2 cellular contexts compared by ENCODE assay signal in the genomic region with DNA sequence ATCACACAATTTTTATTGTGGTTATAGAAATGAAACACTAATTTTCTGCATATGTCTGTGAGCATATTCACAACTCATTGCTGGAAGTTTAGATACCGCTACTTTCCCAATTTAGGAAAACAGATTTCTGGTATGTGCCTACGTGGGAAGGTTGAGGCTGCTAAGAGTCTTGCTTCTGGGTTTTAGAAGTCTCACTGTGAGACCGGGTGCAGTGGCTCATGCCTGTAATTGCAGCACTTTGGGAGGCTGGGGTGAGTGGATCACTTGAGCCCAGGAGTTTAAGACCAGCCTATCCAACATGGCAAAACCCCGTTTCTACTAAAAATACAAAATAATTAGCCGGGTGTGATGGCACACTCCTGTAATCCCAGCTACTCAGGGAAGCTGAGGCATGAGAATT.
TF ChIP-seq lines count a peak whose summit lies in the region.

No MANE protein-coding gene starts in this region.

TF ChIP-seq in HCT116, 20 proteins besides CTCF, POLR2A, EP300 and RAD21 (continued from another document):
- TF ChIP-seq ZNF274 (IDR thresholded peaks at IDR 0.05; ENCODE audit: low read depth, low read length) (no peak), EZH2 (IDR thresholded peaks at IDR 0.05) (no peak), EGR1 (IDR thresholded peaks at IDR 0.05; ENCODE audit: low read depth) (no peak), SRF (IDR thresholded peaks at IDR 0.05; ENCODE audit: low read depth) (no peak), JUND (IDR thresholded peaks at IDR 0.05) (no peak), SP1 (IDR thresholded peaks at IDR 0.05; ENCODE audit: low read depth) (no peak), SIN3A (IDR thresholded peaks at IDR 0.05; ENCODE audit: low read depth) (no peak), ZFX (IDR thresholded peaks at IDR 0.05) (no peak), EZH2phosphoT487 (IDR thresholded peaks at IDR 0.05; ENCODE audit: borderline replicate concordance) (no peak), CEBPB (IDR thresholded peaks at IDR 0.05; ENCODE audit: low read depth) (no peak), POLR2AphosphoS5 (IDR thresholded peaks at IDR 0.05; ENCODE audit: low read depth, low read length) (no peak), ELF1 (IDR thresholded peaks at IDR 0.05; ENCODE audit: borderline replicate concordance, low read depth) (no peak), CBX3 (IDR thresholded peaks at IDR 0.05; ENCODE audit: low read depth) (no peak)
- TF ChIP-seq, protein P1, sequence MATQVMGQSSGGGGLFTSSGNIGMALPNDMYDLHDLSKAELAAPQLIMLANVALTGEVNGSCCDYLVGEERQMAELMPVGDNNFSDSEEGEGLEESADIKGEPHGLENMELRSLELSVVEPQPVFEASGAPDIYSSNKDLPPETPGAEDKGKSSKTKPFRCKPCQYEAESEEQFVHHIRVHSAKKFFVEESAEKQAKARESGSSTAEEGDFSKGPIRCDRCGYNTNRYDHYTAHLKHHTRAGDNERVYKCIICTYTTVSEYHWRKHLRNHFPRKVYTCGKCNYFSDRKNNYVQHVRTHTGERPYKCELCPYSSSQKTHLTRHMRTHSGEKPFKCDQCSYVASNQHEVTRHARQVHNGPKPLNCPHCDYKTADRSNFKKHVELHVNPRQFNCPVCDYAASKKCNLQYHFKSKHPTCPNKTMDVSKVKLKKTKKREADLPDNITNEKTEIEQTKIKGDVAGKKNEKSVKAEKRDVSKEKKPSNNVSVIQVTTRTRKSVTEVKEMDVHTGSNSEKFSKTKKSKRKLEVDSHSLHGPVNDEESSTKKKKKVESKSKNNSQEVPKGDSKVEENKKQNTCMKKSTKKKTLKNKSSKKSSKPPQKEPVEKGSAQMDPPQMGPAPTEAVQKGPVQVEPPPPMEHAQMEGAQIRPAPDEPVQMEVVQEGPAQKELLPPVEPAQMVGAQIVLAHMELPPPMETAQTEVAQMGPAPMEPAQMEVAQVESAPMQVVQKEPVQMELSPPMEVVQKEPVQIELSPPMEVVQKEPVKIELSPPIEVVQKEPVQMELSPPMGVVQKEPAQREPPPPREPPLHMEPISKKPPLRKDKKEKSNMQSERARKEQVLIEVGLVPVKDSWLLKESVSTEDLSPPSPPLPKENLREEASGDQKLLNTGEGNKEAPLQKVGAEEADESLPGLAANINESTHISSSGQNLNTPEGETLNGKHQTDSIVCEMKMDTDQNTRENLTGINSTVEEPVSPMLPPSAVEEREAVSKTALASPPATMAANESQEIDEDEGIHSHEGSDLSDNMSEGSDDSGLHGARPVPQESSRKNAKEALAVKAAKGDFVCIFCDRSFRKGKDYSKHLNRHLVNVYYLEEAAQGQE (IDR thresholded peaks at IDR 0.05; ENCODE audit: low read depth), result no peak
- TF ChIP-seq, protein P2, sequence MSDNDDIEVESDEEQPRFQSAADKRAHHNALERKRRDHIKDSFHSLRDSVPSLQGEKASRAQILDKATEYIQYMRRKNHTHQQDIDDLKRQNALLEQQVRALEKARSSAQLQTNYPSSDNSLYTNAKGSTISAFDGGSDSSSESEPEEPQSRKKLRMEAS (IDR thresholded peaks at IDR 0.05), result no peak
- TF ChIP-seq, protein P3, sequence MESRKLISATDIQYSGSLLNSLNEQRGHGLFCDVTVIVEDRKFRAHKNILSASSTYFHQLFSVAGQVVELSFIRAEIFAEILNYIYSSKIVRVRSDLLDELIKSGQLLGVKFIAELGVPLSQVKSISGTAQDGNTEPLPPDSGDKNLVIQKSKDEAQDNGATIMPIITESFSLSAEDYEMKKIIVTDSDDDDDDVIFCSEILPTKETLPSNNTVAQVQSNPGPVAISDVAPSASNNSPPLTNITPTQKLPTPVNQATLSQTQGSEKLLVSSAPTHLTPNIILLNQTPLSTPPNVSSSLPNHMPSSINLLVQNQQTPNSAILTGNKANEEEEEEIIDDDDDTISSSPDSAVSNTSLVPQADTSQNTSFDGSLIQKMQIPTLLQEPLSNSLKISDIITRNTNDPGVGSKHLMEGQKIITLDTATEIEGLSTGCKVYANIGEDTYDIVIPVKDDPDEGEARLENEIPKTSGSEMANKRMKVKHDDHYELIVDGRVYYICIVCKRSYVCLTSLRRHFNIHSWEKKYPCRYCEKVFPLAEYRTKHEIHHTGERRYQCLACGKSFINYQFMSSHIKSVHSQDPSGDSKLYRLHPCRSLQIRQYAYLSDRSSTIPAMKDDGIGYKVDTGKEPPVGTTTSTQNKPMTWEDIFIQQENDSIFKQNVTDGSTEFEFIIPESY (IDR thresholded peaks at IDR 0.05; ENCODE audit: extremely low read depth, insufficient replicate concordance, low read length), result no peak

TF ChIP-seq in WTC11, 78 proteins besides CTCF, POLR2A, EP300 and RAD21:
- TF ChIP-seq, protein P4, sequence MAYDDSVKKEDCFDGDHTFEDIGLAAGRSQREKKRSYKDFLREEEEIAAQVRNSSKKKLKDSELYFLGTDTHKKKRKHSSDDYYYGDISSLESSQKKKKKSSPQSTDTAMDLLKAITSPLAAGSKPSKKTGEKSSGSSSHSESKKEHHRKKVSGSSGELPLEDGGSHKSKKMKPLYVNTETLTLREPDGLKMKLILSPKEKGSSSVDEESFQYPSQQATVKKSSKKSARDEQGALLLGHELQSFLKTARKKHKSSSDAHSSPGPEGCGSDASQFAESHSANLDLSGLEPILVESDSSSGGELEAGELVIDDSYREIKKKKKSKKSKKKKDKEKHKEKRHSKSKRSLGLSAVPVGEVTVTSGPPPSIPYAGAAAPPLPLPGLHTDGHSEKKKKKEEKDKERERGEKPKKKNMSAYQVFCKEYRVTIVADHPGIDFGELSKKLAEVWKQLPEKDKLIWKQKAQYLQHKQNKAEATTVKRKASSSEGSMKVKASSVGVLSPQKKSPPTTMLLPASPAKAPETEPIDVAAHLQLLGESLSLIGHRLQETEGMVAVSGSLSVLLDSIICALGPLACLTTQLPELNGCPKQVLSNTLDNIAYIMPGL (CRISPR knock-in tag; IDR thresholded peaks at IDR 0.05), result no peak
- no peak for TF ChIP-seq NFYB (CRISPR knock-in tag; conservative IDR thresholded peaks at IDR 0.05; ENCODE audit: low read depth)
- TF ChIP-seq CREM (CRISPR knock-in tag; IDR thresholded peaks at IDR 0.05), result no peak
- no peak for TF ChIP-seq TEAD4 (CRISPR knock-in tag; IDR thresholded peaks at IDR 0.05)
- no peak for TF ChIP-seq FOXP1 (CRISPR knock-in tag; IDR thresholded peaks at IDR 0.05; ENCODE audit: borderline replicate concordance)
- TF ChIP-seq, protein P5, sequence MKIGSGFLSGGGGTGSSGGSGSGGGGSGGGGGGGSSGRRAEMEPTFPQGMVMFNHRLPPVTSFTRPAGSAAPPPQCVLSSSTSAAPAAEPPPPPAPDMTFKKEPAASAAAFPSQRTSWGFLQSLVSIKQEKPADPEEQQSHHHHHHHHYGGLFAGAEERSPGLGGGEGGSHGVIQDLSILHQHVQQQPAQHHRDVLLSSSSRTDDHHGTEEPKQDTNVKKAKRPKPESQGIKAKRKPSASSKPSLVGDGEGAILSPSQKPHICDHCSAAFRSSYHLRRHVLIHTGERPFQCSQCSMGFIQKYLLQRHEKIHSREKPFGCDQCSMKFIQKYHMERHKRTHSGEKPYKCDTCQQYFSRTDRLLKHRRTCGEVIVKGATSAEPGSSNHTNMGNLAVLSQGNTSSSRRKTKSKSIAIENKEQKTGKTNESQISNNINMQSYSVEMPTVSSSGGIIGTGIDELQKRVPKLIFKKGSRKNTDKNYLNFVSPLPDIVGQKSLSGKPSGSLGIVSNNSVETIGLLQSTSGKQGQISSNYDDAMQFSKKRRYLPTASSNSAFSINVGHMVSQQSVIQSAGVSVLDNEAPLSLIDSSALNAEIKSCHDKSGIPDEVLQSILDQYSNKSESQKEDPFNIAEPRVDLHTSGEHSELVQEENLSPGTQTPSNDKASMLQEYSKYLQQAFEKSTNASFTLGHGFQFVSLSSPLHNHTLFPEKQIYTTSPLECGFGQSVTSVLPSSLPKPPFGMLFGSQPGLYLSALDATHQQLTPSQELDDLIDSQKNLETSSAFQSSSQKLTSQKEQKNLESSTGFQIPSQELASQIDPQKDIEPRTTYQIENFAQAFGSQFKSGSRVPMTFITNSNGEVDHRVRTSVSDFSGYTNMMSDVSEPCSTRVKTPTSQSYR (CRISPR knock-in tag; IDR thresholded peaks at IDR 0.05), result no peak
- TF ChIP-seq, protein P6, sequence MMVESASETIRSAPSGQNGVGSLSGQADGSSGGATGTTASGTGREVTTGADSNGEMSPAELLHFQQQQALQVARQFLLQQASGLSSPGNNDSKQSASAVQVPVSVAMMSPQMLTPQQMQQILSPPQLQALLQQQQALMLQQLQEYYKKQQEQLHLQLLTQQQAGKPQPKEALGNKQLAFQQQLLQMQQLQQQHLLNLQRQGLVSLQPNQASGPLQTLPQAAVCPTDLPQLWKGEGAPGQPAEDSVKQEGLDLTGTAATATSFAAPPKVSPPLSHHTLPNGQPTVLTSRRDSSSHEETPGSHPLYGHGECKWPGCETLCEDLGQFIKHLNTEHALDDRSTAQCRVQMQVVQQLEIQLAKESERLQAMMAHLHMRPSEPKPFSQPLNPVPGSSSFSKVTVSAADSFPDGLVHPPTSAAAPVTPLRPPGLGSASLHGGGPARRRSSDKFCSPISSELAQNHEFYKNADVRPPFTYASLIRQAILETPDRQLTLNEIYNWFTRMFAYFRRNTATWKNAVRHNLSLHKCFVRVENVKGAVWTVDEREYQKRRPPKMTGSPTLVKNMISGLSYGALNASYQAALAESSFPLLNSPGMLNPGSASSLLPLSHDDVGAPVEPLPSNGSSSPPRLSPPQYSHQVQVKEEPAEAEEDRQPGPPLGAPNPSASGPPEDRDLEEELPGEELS (CRISPR knock-in tag; IDR thresholded peaks at IDR 0.05), result no peak
